23 cellular contexts compared by ENCODE assay signal in genomic region chrX:19794690-19795089, GRCh38.
DNase-seq lines count a peak whose midpoint lies in the region; ATAC-seq, FAIRE-seq and TF ChIP-seq lines count a peak whose summit lies in the region.
"Had no signal": no experiment of that assay in that cellular context is flagged by ENCODE, and none has a peak within 500 bp of the region (broad histone marks: within the 10 kb centered on the region; RNA-seq: fewer than 3 reads in every experiment).

No MANE protein-coding gene starts in this region.

- H3K9me3 Mint-ChIP-seq in activated CD8-positive, alpha-beta T cell treated with anti-CD3 and anti-CD28 coated beads for 36 hours: no peaks in the 10 kb centered on the region
- H3K9me3 Mint-ChIP-seq in activated CD8-positive, alpha-beta T cell treated with anti-CD3 and anti-CD28 coated beads, Interleukin-2, amount 10 ng/mL, durations not matched to agents 7 days and 5 days (ENCODE audit: insufficient read depth): no peaks in the 10 kb centered on the region
- no peaks in the 10 kb centered on the region for H3K9me3 Mint-ChIP-seq in activated CD4-positive, alpha-beta memory T cell treated with anti-CD3 and anti-CD28 coated beads, Interleukin-2, amount 10 ng/mL, durations not matched to agents 7 days and 5 days
- no peaks in the 10 kb centered on the region for H3K9me3 Mint-ChIP-seq in natural killer cell
- H3K9me3 Mint-ChIP-seq: naive B cell had no signal

- H3K27ac Mint-ChIP-seq in activated CD8-positive, alpha-beta T cell treated with anti-CD3 and anti-CD28 coated beads for 36 hours: peak overlapping the region; percentile 93
- no peak overlapping the region for H3K27ac Mint-ChIP-seq in activated CD8-positive, alpha-beta T cell treated with anti-CD3 and anti-CD28 coated beads, Interleukin-2, amount 10 ng/mL, durations not matched to agents 7 days and 5 days
- H3K27ac Mint-ChIP-seq in activated CD4-positive, alpha-beta memory T cell treated with anti-CD3 and anti-CD28 coated beads, Interleukin-2, amount 10 ng/mL, durations not matched to agents 7 days and 5 days: peak overlapping the region; percentile 70
- peak overlapping the region; percentile 86 to 95 for H3K27ac Mint-ChIP-seq in natural killer cell
- H3K27ac Mint-ChIP-seq: endodermal cell, type B pancreatic cell had no signal

- H3K27me3 ChIP-seq in left lung: no peaks in the 10 kb centered on the region
- H3K27me3 ChIP-seq: ascending aorta, stomach had no signal

- no peak overlapping the region for H3K27ac ChIP-seq in left lung
- H3K27ac ChIP-seq: ascending aorta, lower lobe of right lung, parathyroid adenoma, stomach had no signal

- H3K27me3 Mint-ChIP-seq in activated CD8-positive, alpha-beta T cell treated with anti-CD3 and anti-CD28 coated beads for 36 hours: no peaks in the 10 kb centered on the region
- H3K27me3 Mint-ChIP-seq in activated CD8-positive, alpha-beta T cell treated with anti-CD3 and anti-CD28 coated beads, Interleukin-2, amount 10 ng/mL, durations not matched to agents 7 days and 5 days (ENCODE audit: low read depth): no peaks in the 10 kb centered on the region
- H3K27me3 Mint-ChIP-seq in activated CD4-positive, alpha-beta memory T cell treated with anti-CD3 and anti-CD28 coated beads, Interleukin-2, amount 10 ng/mL, durations not matched to agents 7 days and 5 days: no peaks in the 10 kb centered on the region
- no peaks in the 10 kb centered on the region for H3K27me3 Mint-ChIP-seq in natural killer cell (ENCODE audit: low read depth in 2 of 2)
- H3K27me3 Mint-ChIP-seq: naive B cell, type B pancreatic cell had no signal

- TF ChIP-seq POLR2A in GM12892 (IDR thresholded peaks at IDR 0.05; ENCODE audit: low read depth, low read length): no peak

- POLR2A ChIA-PET in activated CD8-positive, alpha-beta T cell treated with anti-CD3 and anti-CD28 coated beads for 36 hours (lab: Charles Lee): interaction anchor here (0.6 to 3.1 kb wide), 4 partner anchors 9 to 113 kb away, joined by 3 to 7 read pairs (median 4); no protein-coding TSS in a partner anchor
- POLR2A ChIA-PET in activated CD8-positive, alpha-beta T cell treated with anti-CD3 and anti-CD28 coated beads, Interleukin-2, amount 10 ng/mL, durations not matched to agents 7 days and 5 days (lab: Charles Lee): interaction anchor here (0.6 to 1.7 kb wide), 2 partner anchors 25 to 111 kb away, joined by 3 to 5 read pairs; no protein-coding TSS in a partner anchor
- POLR2A ChIA-PET in activated CD4-positive, alpha-beta memory T cell treated with anti-CD3 and anti-CD28 coated beads, Interleukin-2, amount 10 ng/mL, durations not matched to agents 7 days and 5 days (lab: Charles Lee): interaction anchor here (1.3 to 3.4 kb wide), 7 partner anchors 9 to 49 kb away, joined by 4 to 20 read pairs (median 9); no protein-coding TSS in a partner anchor

- DNase-seq in activated CD8-positive, alpha-beta T cell treated with anti-CD3 and anti-CD28 coated beads for 36 hours: no peak
- no peak for DNase-seq in activated CD8-positive, alpha-beta T cell treated with anti-CD3 and anti-CD28 coated beads, Interleukin-2, amount 10 ng/mL, durations not matched to agents 7 days and 5 days
- DNase-seq in GM12892 (ENCODE audit: insufficient read length): no peak
- no peak for DNase-seq in activated CD4-positive, alpha-beta memory T cell treated with anti-CD3 and anti-CD28 coated beads, Interleukin-2, amount 10 ng/mL, durations not matched to agents 7 days and 5 days
- no peak for DNase-seq in natural killer cell
- no peak for DNase-seq in left cardiac atrium
- no peak for DNase-seq in left lung
- no peak for DNase-seq in stimulated activated CD4-positive, alpha-beta T cell treated with anti-CD3 and anti-CD28 coated beads, Interleukin-4, amount 100 ng/mL, for 1 hour
- DNase-seq: activated CD8-positive, alpha-beta memory T cell treated with anti-CD3 and anti-CD28 coated beads for 24 hours; endodermal cell; GF-D8; lower lobe of right lung; naive B cell; NCI-H1436; NCI-H748 treated with DMSO at 0.1 percent for 48 hours; SIG-M5; stomach had no signal

- peak; percentile 57 for FAIRE-seq in GM12892 (lab: Jason Lieb, UNC)
- FAIRE-seq: A204.1, GM19239, H54 had no signal

- no peak for ATAC-seq in activated CD8-positive, alpha-beta T cell treated with anti-CD3 and anti-CD28 coated beads for 36 hours
- no peak for ATAC-seq in activated CD8-positive, alpha-beta T cell treated with anti-CD3 and anti-CD28 coated beads, Interleukin-2, amount 10 ng/mL, durations not matched to agents 7 days and 5 days
- no peak for ATAC-seq in natural killer cell
- ATAC-seq in left cardiac atrium: no peak
- no peak for ATAC-seq in left lung
- ATAC-seq: lower lobe of right lung had no signal

- peaks cover 64% of the 10 kb centered on the region for H3K4me1 Mint-ChIP-seq in activated CD8-positive, alpha-beta T cell treated with anti-CD3 and anti-CD28 coated beads for 36 hours (ENCODE audit: low read depth)
- H3K4me1 Mint-ChIP-seq in activated CD8-positive, alpha-beta T cell treated with anti-CD3 and anti-CD28 coated beads, Interleukin-2, amount 10 ng/mL, durations not matched to agents 7 days and 5 days (ENCODE audit: low read depth): peaks cover 73% of the 10 kb centered on the region
- peaks cover 64% of the 10 kb centered on the region for H3K4me1 Mint-ChIP-seq in activated CD4-positive, alpha-beta memory T cell treated with anti-CD3 and anti-CD28 coated beads, Interleukin-2, amount 10 ng/mL, durations not matched to agents 7 days and 5 days
- peaks cover 57 to 64% of the 10 kb centered on the region in 2 donors for H3K4me1 Mint-ChIP-seq in natural killer cell

- no peaks in the 10 kb centered on the region for H3K9me3 ChIP-seq in left lung
- H3K9me3 ChIP-seq: ascending aorta, lower lobe of right lung, stomach had no signal

- no peaks in the 10 kb centered on the region for H3K36me3 ChIP-seq in left lung
- H3K36me3 ChIP-seq: ascending aorta, lower lobe of right lung, stomach had no signal

- H3K36me3 Mint-ChIP-seq in activated CD8-positive, alpha-beta T cell treated with anti-CD3 and anti-CD28 coated beads for 36 hours (ENCODE audit: low read depth): peaks cover 38% of the 10 kb centered on the region
- H3K36me3 Mint-ChIP-seq in activated CD8-positive, alpha-beta T cell treated with anti-CD3 and anti-CD28 coated beads, Interleukin-2, amount 10 ng/mL, durations not matched to agents 7 days and 5 days (ENCODE audit: low read depth): peaks cover 51% of the 10 kb centered on the region
- peaks cover 59% of the 10 kb centered on the region for H3K36me3 Mint-ChIP-seq in activated CD4-positive, alpha-beta memory T cell treated with anti-CD3 and anti-CD28 coated beads, Interleukin-2, amount 10 ng/mL, durations not matched to agents 7 days and 5 days (ENCODE audit: low read depth)
- H3K36me3 Mint-ChIP-seq in natural killer cell: no peaks in the 10 kb centered on the region
- H3K36me3 Mint-ChIP-seq: naive B cell, type B pancreatic cell had no signal

- H3K4me3 Mint-ChIP-seq in activated CD8-positive, alpha-beta T cell treated with anti-CD3 and anti-CD28 coated beads for 36 hours: no peak overlapping the region
- H3K4me3 Mint-ChIP-seq in activated CD8-positive, alpha-beta T cell treated with anti-CD3 and anti-CD28 coated beads, Interleukin-2, amount 10 ng/mL, durations not matched to agents 7 days and 5 days: no peak overlapping the region
- H3K4me3 Mint-ChIP-seq in activated CD4-positive, alpha-beta memory T cell treated with anti-CD3 and anti-CD28 coated beads, Interleukin-2, amount 10 ng/mL, durations not matched to agents 7 days and 5 days: no peak overlapping the region
- no peak overlapping the region for H3K4me3 Mint-ChIP-seq in natural killer cell
- H3K4me3 Mint-ChIP-seq: endodermal cell, naive B cell, type B pancreatic cell had no signal

- H3K4me3 ChIP-seq in left lung: no peak overlapping the region
- H3K4me3 ChIP-seq: ascending aorta, lower lobe of right lung, stomach had no signal

- TF ChIP-seq CTCF in activated CD8-positive, alpha-beta T cell treated with anti-CD3 and anti-CD28 coated beads for 36 hours (IDR thresholded peaks at IDR 0.05): no peak
- TF ChIP-seq CTCF in natural killer cell (IDR thresholded peaks at IDR 0.05) (no peak), left lung (IDR thresholded peaks at IDR 0.05) (no peak)

- intact Hi-C loops in activated CD8-positive, alpha-beta T cell treated with anti-CD3 and anti-CD28 coated beads for 36 hours (cut with micrococcal nuclease): loop anchor here (5.0 to 10.0 kb wide), 4 partner anchors 47 to 110 kb away; partner anchors contain the start of gene SH3KBP1
- intact Hi-C loops in natural killer cell (cut with micrococcal nuclease): loop anchor here (5.0 kb wide), 2 partner anchors 43 to 47 kb away; no protein-coding TSS in a partner anchor
- intact Hi-C loops in left cardiac atrium (cut with DNase I): no loop called here
- intact Hi-C loops in left lung (cut with DNase I): no loop called here

- CTCF ChIA-PET in activated CD8-positive, alpha-beta T cell treated with anti-CD3 and anti-CD28 coated beads for 36 hours (lab: Charles Lee): interaction anchor here (1.2 kb wide), 1 partner anchor 56 kb away, joined by 3 read pairs; no protein-coding TSS in a partner anchor
- CTCF ChIA-PET in activated CD8-positive, alpha-beta T cell treated with anti-CD3 and anti-CD28 coated beads, Interleukin-2, amount 10 ng/mL, durations not matched to agents 7 days and 5 days (lab: Charles Lee): interaction anchor here (1.0 to 1.5 kb wide), 3 partner anchors 44 to 55 kb away, joined by 3 to 4 read pairs (median 3); no protein-coding TSS in a partner anchor
- CTCF ChIA-PET in activated CD4-positive, alpha-beta memory T cell treated with anti-CD3 and anti-CD28 coated beads, Interleukin-2, amount 10 ng/mL, durations not matched to agents 7 days and 5 days (lab: Charles Lee): interaction anchor here (1.1 to 1.5 kb wide), 2 partner anchors 11 to 16 kb away, joined by 3 to 5 read pairs; no protein-coding TSS in a partner anchor

- H3K4me1 ChIP-seq in left lung: peaks cover 0 to 16% of the 10 kb centered on the region in 2 donors
- H3K4me1 ChIP-seq: ascending aorta, parathyroid adenoma had no signal

Comparison
In these comparisons a context has a peak if more than half of its experiments do, and no peak if none do; other contexts are left out.
1. intact Hi-C loops: an anchor here in activated CD8-positive, alpha-beta T cell treated with anti-CD3 and anti-CD28 coated beads for 36 hours (5.0 to 10.0 kb wide) and natural killer cell (5.0 kb wide); none called in left cardiac atrium and left lung.